In genomic region chr2:183207110-183207509, GRCh38 we compare ENCODE assay signal across 17 cellular contexts.
A peak's percentile ranks its signal among the peaks of the same experiment; 100 is the strongest.
DNase-seq lines count a peak whose midpoint lies in the region; ATAC-seq, FAIRE-seq and TF ChIP-seq lines count a peak whose summit lies in the region.
"Had no signal": no experiment of that assay in that cellular context is flagged by ENCODE, and none has a peak within 500 bp of the region (broad histone marks: within the 10 kb centered on the region; RNA-seq: fewer than 3 reads in every experiment).

No MANE protein-coding gene starts in this region.

- no peak overlapping the region for H3K4me2 ChIP-seq in neuronal stem cell (ENCODE audit: insufficient read depth, low read length, poor library complexity, severe bottlenecking)

- ATAC-seq in upper lobe of right lung = peak; percentile 79
- ATAC-seq in HG03159 (IDR thresholded peaks at IDR 0.05; ENCODE audit: unreplicated experiment) = no peak
- ATAC-seq: pancreas had no signal

- WGBS in neuronal stem cell (ENCODE audit: extremely low coverage in 2 of 2, insufficient read length in 2 of 2, insufficient replicate concordance in 1 of 2), 2 donors = no CpG with 5 or more reads among the region's 1 CpG

- no peak overlapping the region for H3K23ac ChIP-seq in neuronal stem cell (ENCODE audit: low read depth, low read length, poor library complexity)

- H2BK15ac ChIP-seq in neuronal stem cell (ENCODE audit: low read length) = no peak overlapping the region

- no peak overlapping the region for H3K4ac ChIP-seq in neuronal stem cell (ENCODE audit: low read length)

- no peak overlapping the region for H3K18ac ChIP-seq in neuronal stem cell (ENCODE audit: low read length)

- FAIRE-seq in RCC 7860 (lab: Jason Lieb, UNC) = no peak
- FAIRE-seq: H54, pancreas had no signal

- H3K27me3 ChIP-seq in cardiac muscle cell = no peaks in the 10 kb centered on the region
- H3K27me3 ChIP-seq in left ventricle myocardium inferior (ENCODE audit: low read depth) = no peaks in the 10 kb centered on the region
- no peaks in the 10 kb centered on the region for H3K27me3 ChIP-seq in upper lobe of right lung
- no peaks in the 10 kb centered on the region for H3K27me3 ChIP-seq in neuronal stem cell (ENCODE audit: control insufficient read depth in 3 of 3, insufficient read depth in 3 of 3, low read depth in 1 of 3, low read length in 3 of 3)
- H3K27me3 ChIP-seq: ascending aorta, pancreas had no signal

- peak; percentile 57 to 72 for DNase-seq in cardiac muscle cell (ENCODE audit: low read depth in 1 of 2, low spot score in 1 of 2)
- no peak for DNase-seq in left ventricle myocardium inferior
- peak; percentile 24 for DNase-seq in RCC 7860 (ENCODE audit: low spot score)
- DNase-seq in fibroblast of villous mesenchyme (ENCODE audit: low read depth) = peak; percentile 13
- no peak for DNase-seq in upper lobe of right lung
- no peak for DNase-seq in effector CD4-positive, alpha-beta T cell
- no peak for DNase-seq in neuronal stem cell (ENCODE audit: low spot score)
- DNase-seq: activated T-cell treated with anti-CD3 and anti-CD28 coated beads for 4 hours, DMS79 treated with DMSO at 0.1 percent for 48 hours, NCI-H1417 treated with DMSO at 0.1 percent for 48 hours, NCI-H526 treated with DMSO at 0.1 percent for 48 hours, pancreas, SHP77 had no signal

- H2BK120ac ChIP-seq in neuronal stem cell (ENCODE audit: low read depth, low read length) = no peak overlapping the region

- no peaks in the 10 kb centered on the region for H3K36me3 ChIP-seq in cardiac muscle cell
- no peaks in the 10 kb centered on the region for H3K36me3 ChIP-seq in left ventricle myocardium inferior
- H3K36me3 ChIP-seq in upper lobe of right lung = no peaks in the 10 kb centered on the region
- H3K36me3 ChIP-seq in neuronal stem cell (replicated peaks in 1 of 2; ENCODE audit: control insufficient read depth in 2 of 2, insufficient read depth in 2 of 2, low read length in 2 of 2) = no peaks in the 10 kb centered on the region
- H3K36me3 ChIP-seq: ascending aorta, pancreas had no signal

- intact Hi-C loops in left ventricle myocardium inferior (cut with micrococcal nuclease) (no loop called here), upper lobe of right lung (cut with DNase I) (no loop called here)

- no peak overlapping the region for H4K91ac ChIP-seq in neuronal stem cell (ENCODE audit: low read depth, low read length, poor library complexity)

- H2BK5ac ChIP-seq in neuronal stem cell (ENCODE audit: low read length) = no peak overlapping the region

- H2AFZ ChIP-seq in neuronal stem cell (ENCODE audit: low read length) = no peak overlapping the region

- H3K79me1 ChIP-seq in neuronal stem cell (ENCODE audit: low read depth, low read length) = no peaks in the 10 kb centered on the region

- H3K9me3 ChIP-seq in cardiac muscle cell (ENCODE audit: low read depth) = no peaks in the 10 kb centered on the region
- H3K9me3 ChIP-seq in left ventricle myocardium inferior (replicated peaks) = peaks cover 7% of the 10 kb centered on the region
- no peaks in the 10 kb centered on the region for H3K9me3 ChIP-seq in upper lobe of right lung
- peaks cover 0 to 10% of the 10 kb centered on the region in 2 donors for H3K9me3 ChIP-seq in neuronal stem cell (replicated peaks in 1 of 2; ENCODE audit: control insufficient read depth in 2 of 2, insufficient read depth in 1 of 2, low read depth in 1 of 2, low read length in 2 of 2)
- H3K9me3 ChIP-seq: ascending aorta, pancreas had no signal

- H3K27ac ChIP-seq in cardiac muscle cell (peak overlapping the region; percentile 49), left ventricle myocardium inferior (replicated peaks) (no peak overlapping the region), upper lobe of right lung (no peak overlapping the region), neuronal stem cell (replicated peaks; ENCODE audit: low read length) (no peak overlapping the region)
- H3K27ac ChIP-seq: ascending aorta, HL-60, pancreas had no signal

- no peak overlapping the region for H3K4me3 ChIP-seq in cardiac muscle cell
- no peak overlapping the region for H3K4me3 ChIP-seq in left ventricle myocardium inferior
- H3K4me3 ChIP-seq in fibroblast of villous mesenchyme (ENCODE audit: low read depth, low read length) = no peak overlapping the region
- H3K4me3 ChIP-seq in upper lobe of right lung = no peak overlapping the region
- H3K4me3 ChIP-seq in neuronal stem cell (ENCODE audit: low read length in 2 of 2) = no peak overlapping the region
- H3K4me3 ChIP-seq: ascending aorta, pancreas had no signal

- no peak overlapping the region for H3K14ac ChIP-seq in neuronal stem cell (ENCODE audit: low read length)

- TF ChIP-seq CTCF in cardiac muscle cell (IDR thresholded peaks at IDR 0.05; ENCODE audit: low read depth, low read length) = no peak
- no peak for TF ChIP-seq CTCF in left ventricle myocardium inferior (IDR thresholded peaks at IDR 0.05; ENCODE audit: borderline replicate concordance)
- TF ChIP-seq CTCF in fibroblast of villous mesenchyme (IDR thresholded peaks at IDR 0.05; ENCODE audit: insufficient read depth, low read depth, low read length) = no peak
- no peak for TF ChIP-seq CTCF in upper lobe of right lung (IDR thresholded peaks at IDR 0.05)

- no peak overlapping the region for H2BK12ac ChIP-seq in neuronal stem cell (ENCODE audit: low read length)

- H3K4me1 ChIP-seq in cardiac muscle cell (ENCODE audit: low read depth) (peaks cover 7% of the 10 kb centered on the region), left ventricle myocardium inferior (no peaks in the 10 kb centered on the region), upper lobe of right lung (no peaks in the 10 kb centered on the region), neuronal stem cell (ENCODE audit: control insufficient read depth in 2 of 2, insufficient read depth in 1 of 2, low read depth in 1 of 2, low read length in 2 of 2) (peaks cover 0 to 2% of the 10 kb centered on the region in 2 donors)
- H3K4me1 ChIP-seq: ascending aorta, pancreas had no signal

- no peak overlapping the region for H3K9ac ChIP-seq in neuronal stem cell (ENCODE audit: low read depth, low read length, poor library complexity)

- H4K8ac ChIP-seq in neuronal stem cell (ENCODE audit: low read depth, low read length) = no peak overlapping the region

- H2AK5ac ChIP-seq in neuronal stem cell (ENCODE audit: low read depth, low read length) = no peak overlapping the region

Comparison
In these comparisons a context has a peak if more than half of its experiments do, and no peak if none do; other contexts are left out.
1. DNase-seq: peak in cardiac muscle cell (2 of 2), RCC 7860 (single experiment) and fibroblast of villous mesenchyme (single experiment); none in left ventricle myocardium inferior (single experiment), upper lobe of right lung (single experiment), effector CD4-positive, alpha-beta T cell (single experiment) and neuronal stem cell (single experiment).